ENCODE assay signal across 10 cellular contexts in the genomic region with DNA sequence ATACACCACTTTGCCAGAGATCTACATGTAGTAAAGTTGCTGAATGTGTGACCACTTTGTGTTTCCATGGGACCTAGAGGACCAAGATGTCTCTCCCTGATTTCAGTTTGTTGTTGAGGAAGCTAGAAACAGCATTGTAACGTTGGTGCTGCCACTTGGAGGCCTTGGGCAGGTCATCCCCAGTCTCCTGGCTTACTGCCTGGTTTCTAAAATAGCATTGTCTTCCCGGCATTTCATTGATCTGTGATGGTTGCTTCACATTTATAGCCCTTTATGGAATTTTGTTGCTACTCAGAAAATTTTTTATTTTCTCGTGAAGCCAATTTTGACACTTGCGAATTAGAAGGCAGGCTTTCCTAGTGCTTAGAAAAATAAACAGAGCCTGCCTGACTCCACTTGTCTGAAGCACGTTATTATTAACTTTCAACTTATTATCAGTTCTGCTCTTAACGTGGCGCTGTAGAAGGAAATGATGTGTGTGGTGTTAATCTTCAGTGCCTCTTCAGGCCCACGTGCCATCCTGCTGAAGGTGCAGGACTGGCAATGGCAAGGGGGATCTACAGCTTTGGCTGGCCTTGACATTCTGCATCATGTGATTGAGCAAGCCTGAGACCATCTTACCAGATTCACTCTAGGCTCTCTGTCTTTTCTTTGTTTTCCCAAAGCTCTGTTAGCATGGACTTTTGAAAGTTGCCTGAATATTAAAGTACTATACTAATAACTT. TPM values are rescaled to one million over a fixed set of nuclear protein-coding genes. Genes with fewer than 3 reads are reported as not detected.
DNase-seq lines count a peak whose midpoint lies in the region; ATAC-seq, FAIRE-seq and TF ChIP-seq lines count a peak whose summit lies in the region.
"Had no signal": no experiment of that assay in that cellular context is flagged by ENCODE, and none has a peak within 500 bp of the region (broad histone marks: within the 10 kb centered on the region; RNA-seq: fewer than 3 reads in every experiment).

No MANE protein-coding gene starts in this region.

- TF ChIP-seq CTCF in cardiac muscle cell (IDR thresholded peaks at IDR 0.05; ENCODE audit: low read depth, low read length), result no peak
- TF ChIP-seq CTCF in uterus (IDR thresholded peaks at IDR 0.05), result no peak

- H3K4me3 ChIP-seq in cardiac muscle cell (no peak overlapping the region), uterus (no peak overlapping the region)
- H3K4me3 ChIP-seq: BLaER1 had no signal

- H3K27ac ChIP-seq in cardiac muscle cell (no peak overlapping the region), uterus (peak overlapping the region; percentile 28 to 40)
- H3K27ac ChIP-seq: BLaER1 had no signal

- H3K9me3 Mint-ChIP-seq in effector memory CD8-positive, alpha-beta T cell, result no peaks in the 10 kb centered on the region
- no peaks in the 10 kb centered on the region for H3K9me3 Mint-ChIP-seq in naive thymus-derived CD8-positive, alpha-beta T cell
- H3K9me3 Mint-ChIP-seq: naive B cell had no signal

- H3K9me3 ChIP-seq in cardiac muscle cell (ENCODE audit: low read depth) (no peaks in the 10 kb centered on the region), uterus (no peaks in the 10 kb centered on the region)
- H3K9me3 ChIP-seq: BLaER1 had no signal

- no peak for FAIRE-seq in GM12892 (lab: Jason Lieb, UNC)

- no peaks in the 10 kb centered on the region for H3K27me3 Mint-ChIP-seq in effector memory CD8-positive, alpha-beta T cell
- no peaks in the 10 kb centered on the region for H3K27me3 Mint-ChIP-seq in naive thymus-derived CD8-positive, alpha-beta T cell
- H3K27me3 Mint-ChIP-seq: naive B cell had no signal

- H3K4me3 Mint-ChIP-seq in effector memory CD8-positive, alpha-beta T cell, result peak overlapping the region; percentile 31 to 58
- H3K4me3 Mint-ChIP-seq in naive thymus-derived CD8-positive, alpha-beta T cell, result peak overlapping the region in 9 of 10 donors; percentile 8 to 68 (median 46)

- peaks cover 7% of the 10 kb centered on the region for H3K27me3 ChIP-seq in cardiac muscle cell
- no peaks in the 10 kb centered on the region for H3K27me3 ChIP-seq in uterus
- H3K27me3 ChIP-seq: BLaER1 had no signal

- H3K36me3 ChIP-seq in cardiac muscle cell (no peaks in the 10 kb centered on the region), uterus (no peaks in the 10 kb centered on the region)

- no peak for ATAC-seq in effector memory CD8-positive, alpha-beta T cell (replicated peaks)
- no peak for ATAC-seq in naive thymus-derived CD8-positive, alpha-beta T cell

- TF ChIP-seq POLR2A in uterus (IDR thresholded peaks at IDR 0.05) (no peak), GM12892 (IDR thresholded peaks at IDR 0.05; ENCODE audit: low read depth, low read length) (no peak)

- H3K27ac Mint-ChIP-seq in effector memory CD8-positive, alpha-beta T cell, result peak overlapping the region; percentile 73 to 85
- peak overlapping the region; percentile 73 to 96 (median 86) for H3K27ac Mint-ChIP-seq in naive thymus-derived CD8-positive, alpha-beta T cell
- H3K27ac Mint-ChIP-seq: naive B cell had no signal

- peaks cover 80 to 90% of the 10 kb centered on the region in 2 donors for H3K4me1 Mint-ChIP-seq in effector memory CD8-positive, alpha-beta T cell (ENCODE audit: low read depth in 2 of 2)
- H3K4me1 Mint-ChIP-seq in naive thymus-derived CD8-positive, alpha-beta T cell, result peaks cover 60 to 98% (median 94%) of the 10 kb centered on the region in 4 donors

- DNase-seq in cardiac muscle cell (ENCODE audit: low read depth in 1 of 2, low spot score in 1 of 2), result peak; percentile 28 to 35
- DNase-seq in cardiac septum (ENCODE audit: low spot score), result no peak
- DNase-seq in effector memory CD8-positive, alpha-beta T cell, result no peak
- DNase-seq in naive thymus-derived CD8-positive, alpha-beta T cell, result no peak
- no peak for DNase-seq in uterus
- no peak for DNase-seq in GM12892 (ENCODE audit: insufficient read length)
- no peak for DNase-seq in SHP77 (lab: John Stamatoyannopoulos, UW)
- no peak for DNase-seq in activated CD4-positive, CD25-positive, alpha-beta regulatory T cell (lab: John Stamatoyannopoulos, UW)
- DNase-seq: naive B cell had no signal

- intact Hi-C loops in cardiac septum (cut with DNase I), result no loop called here
- intact Hi-C loops in uterus (cut with DNase I; ENCODE audit: low total_unique reads), result no loop called here

- H3K4me1 ChIP-seq in cardiac muscle cell (ENCODE audit: low read depth), result peaks cover 34% of the 10 kb centered on the region
- peaks cover 6 to 16% of the 10 kb centered on the region in 2 donors for H3K4me1 ChIP-seq in uterus
- H3K4me1 ChIP-seq: BLaER1 had no signal

- POLR2A ChIA-PET in naive thymus-derived CD8-positive, alpha-beta T cell (lab: Charles Lee), result interaction anchor here (1.2 kb wide), 1 partner anchor 12 kb away, joined by 3 read pairs; no protein-coding TSS in a partner anchor

- peaks cover 17% of the 10 kb centered on the region for H3K36me3 Mint-ChIP-seq in effector memory CD8-positive, alpha-beta T cell (ENCODE audit: insufficient read depth)
- H3K36me3 Mint-ChIP-seq in naive thymus-derived CD8-positive, alpha-beta T cell, result peaks cover 0 to 19% (median 3%) of the 10 kb centered on the region in 3 donors
- H3K36me3 Mint-ChIP-seq: naive B cell had no signal

RNA-seq across cellular contexts. Expression of gene INPP4A, which starts 59.9 kb away (rescaled TPM):
- 25.0 and 27.7 TPM in 2 replicates for total RNA-seq in cardiac muscle cell
- 11.6 and 13.2 TPM in 2 replicates for polyA plus RNA-seq in cardiac muscle cell
- total RNA-seq in cardiac septum, result 19.9 TPM
- 100 to 1,000 TPM; 130 to 141 TPM for total RNA-seq in naive thymus-derived CD8-positive, alpha-beta T cell
- polyA plus RNA-seq in naive thymus-derived CD8-positive, alpha-beta T cell, result 10 to 100 TPM; 37.7 to 64.3 (median 46.3) TPM
- 10 to 100 TPM in 3 of 4 donors, 1 to 10 TPM in 1; 8.7 to 40.2 (median 35.2) TPM for total RNA-seq in uterus
- polyA plus RNA-seq in GM12892 (2012; ENCODE audit: missing spikeins), result 22.2 TPM

Comparison
In these comparisons a context has a peak if more than half of its experiments do, and no peak if none do; other contexts are left out.
1. DNase-seq: peak in cardiac muscle cell (2 of 2); none in cardiac septum (single experiment), effector memory CD8-positive, alpha-beta T cell (0 of 3), naive thymus-derived CD8-positive, alpha-beta T cell (0 of 10), uterus (0 of 2), GM12892 (single experiment), SHP77 (0 of 2) and activated CD4-positive, CD25-positive, alpha-beta regulatory T cell (0 of 4).